8 cellular contexts compared by ENCODE assay signal in the genomic region with DNA sequence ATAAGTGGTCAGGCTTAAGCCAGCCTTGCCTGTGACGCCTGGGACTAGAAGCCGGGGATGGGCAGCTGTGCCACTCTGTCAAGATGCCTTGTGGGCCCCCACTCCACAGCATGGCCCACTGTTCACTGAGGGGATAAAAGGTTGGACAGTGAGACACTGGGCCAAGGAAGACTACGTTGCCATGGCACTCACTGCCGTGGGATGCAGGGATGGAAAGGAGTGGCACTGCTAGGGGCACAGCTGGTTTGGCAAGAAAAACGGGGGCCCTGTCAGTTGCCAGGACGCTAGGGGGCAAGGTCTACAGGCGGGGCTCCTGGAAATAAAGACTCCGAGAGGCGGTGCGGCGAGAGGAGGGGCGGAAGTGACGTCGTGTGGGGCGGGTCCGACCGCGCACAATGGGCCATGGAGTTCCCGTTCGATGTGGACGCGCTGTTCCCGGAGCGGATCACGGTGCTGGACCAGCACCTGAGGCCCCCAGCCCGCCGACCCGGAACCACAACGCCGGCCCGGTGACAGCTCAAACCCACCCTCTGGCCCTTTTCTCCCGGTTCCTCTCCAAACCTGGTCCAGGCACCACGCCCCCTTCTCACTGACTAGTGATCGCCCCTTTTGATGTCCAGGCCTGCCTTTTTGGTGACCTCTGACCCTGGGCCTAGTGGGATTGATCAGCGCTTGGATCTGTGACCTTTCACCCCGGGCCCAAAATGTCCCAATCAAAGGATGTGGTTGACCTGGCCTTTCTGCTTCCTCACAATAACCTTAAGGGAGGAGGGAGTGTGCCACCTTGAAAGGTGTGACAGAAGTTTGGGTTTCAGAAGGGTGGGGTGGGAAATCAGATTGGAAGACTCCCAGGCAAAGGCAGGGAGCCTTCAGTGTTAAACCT. TPM values are rescaled to one million over a fixed set of nuclear protein-coding genes. Genes with fewer than 3 reads are reported as not detected.
A peak's percentile ranks its signal among the peaks of the same experiment; 100 is the strongest.
DNase-seq lines count a peak whose midpoint lies in the region; ATAC-seq and TF ChIP-seq lines count a peak whose summit lies in the region.

A gene (plus strand): TSS at position 391 of the 883 bp plus-strand sequence.

- peaks cover 100% of the 10 kb centered on the region for H3K36me3 Mint-ChIP-seq in activated T-helper 17 cell treated with anti-CD3 and anti-CD28 coated beads, Interleukin-2, amount 50 U/mL, for 72 hours (ENCODE audit: low read depth)
- H3K36me3 Mint-ChIP-seq in natural killer cell, result no peaks in the 10 kb centered on the region

- peak; percentile 79 for ATAC-seq in GM21423 (IDR thresholded peaks at IDR 0.05; ENCODE audit: unreplicated experiment)
- ATAC-seq in activated T-helper 17 cell treated with anti-CD3 and anti-CD28 coated beads, Interleukin-2, amount 50 U/mL, for 72 hours (replicated peaks), result peak; percentile 99
- peak; percentile 98 to 99 (median 99) for ATAC-seq in natural killer cell

- H3K9me3 Mint-ChIP-seq in activated T-helper 17 cell treated with anti-CD3 and anti-CD28 coated beads, Interleukin-2, amount 50 U/mL, for 72 hours, result no peaks in the 10 kb centered on the region
- no peaks in the 10 kb centered on the region for H3K9me3 Mint-ChIP-seq in natural killer cell

- H3K4me3 Mint-ChIP-seq in activated T-helper 17 cell treated with anti-CD3 and anti-CD28 coated beads, Interleukin-2, amount 50 U/mL, for 72 hours, result peak within 1 kb of the TSS; percentile 90
- peak within 1 kb of the TSS; percentile 90 for H3K4me3 Mint-ChIP-seq in natural killer cell

- intact Hi-C loops in natural killer cell (cut with micrococcal nuclease), result loop anchor here (1.0 to 2.0 kb wide), 2 partner anchors 9 to 46 kb away; a partner anchor contains a TSS

- peak within 1 kb of the TSS; percentile 76 for H3K4me3 ChIP-seq in Jurkat, Clone E6-1 (ENCODE audit: low read length)
- peak within 1 kb of the TSS; percentile 62 for H3K4me3 ChIP-seq in fibroblast of mammary gland (ENCODE audit: control insufficient read depth, low read depth, low read length)

- peaks cover 22% of the 10 kb centered on the region for H3K4me1 Mint-ChIP-seq in activated T-helper 17 cell treated with anti-CD3 and anti-CD28 coated beads, Interleukin-2, amount 50 U/mL, for 72 hours
- peaks cover 23 to 27% of the 10 kb centered on the region in 2 donors for H3K4me1 Mint-ChIP-seq in natural killer cell

- DNase-seq in COLO668 (lab: John Stamatoyannopoulos, UW; ENCODE audit: unreplicated experiment) (peak; percentile 78), RKO (ENCODE audit: low spot score) (peak; percentile 66), fibroblast of mammary gland (ENCODE audit: low read depth) (peak; percentile 66), natural killer cell (peak; percentile 87)
- DNase-seq in Jurkat, Clone E6-1 (ENCODE audit: low read depth, low spot score), result peak; percentile 70
- DNase-seq in stimulated activated naive CD4-positive, alpha-beta T cell (lab: John Stamatoyannopoulos, UW), result peak; percentile 75 to 89 (median 85)

- TF ChIP-seq CTCF in fibroblast of mammary gland (conservative IDR thresholded peaks at IDR 0.05; ENCODE audit: control insufficient read depth, insufficient read depth, low read depth, low read length) (peak; percentile 32), natural killer cell (IDR thresholded peaks at IDR 0.05) (peak; percentile 55)

- H3K27me3 Mint-ChIP-seq in activated T-helper 17 cell treated with anti-CD3 and anti-CD28 coated beads, Interleukin-2, amount 50 U/mL, for 72 hours, result no peaks in the 10 kb centered on the region
- H3K27me3 Mint-ChIP-seq in natural killer cell (ENCODE audit: low read depth in 2 of 2), result no peaks in the 10 kb centered on the region

- H3K27ac Mint-ChIP-seq in activated T-helper 17 cell treated with anti-CD3 and anti-CD28 coated beads, Interleukin-2, amount 50 U/mL, for 72 hours, result peak within 1 kb of the TSS; percentile 91
- H3K27ac Mint-ChIP-seq in natural killer cell, result peak within 1 kb of the TSS; percentile 94 to 96

RNA-seq across cellular contexts. Expression of the gene that starts here (rescaled TPM):
- 46.1 TPM for polyA plus RNA-seq in Jurkat, Clone E6-1 (2012; ENCODE audit: insufficient read depth, insufficient read length)
- total RNA-seq in activated T-helper 17 cell treated with anti-CD3 and anti-CD28 coated beads, Interleukin-2, amount 50 U/mL, for 72 hours, result 10 to 100 TPM; 12.3 to 20.9 TPM
- 10 to 100 TPM in 1 of 3 donors, 1 to 10 TPM in 2; 8.1 to 10.8 (median 8.9) TPM for total RNA-seq in natural killer cell

Comparison
In these comparisons a context has a peak if more than half of its experiments do, and no peak if none do; other contexts are left out.
1. Peak in every context shown above with its lines: DNase-seq, ATAC-seq and H3K4me3 ChIP-seq.